14 cellular contexts compared by ENCODE assay signal in genomic region chr7:98295467-98296220, GRCh38. TPM values are rescaled to one million over a fixed set of nuclear protein-coding genes. Genes with fewer than 3 reads are reported as not detected.
DNase-seq lines count a peak whose midpoint lies in the region; ATAC-seq and TF ChIP-seq lines count a peak whose summit lies in the region.
"Had no signal": no experiment of that assay in that cellular context is flagged by ENCODE, and none has a peak within 500 bp of the region (broad histone marks: within the 10 kb centered on the region; RNA-seq: fewer than 3 reads in every experiment).

No MANE protein-coding gene starts in this region.

- no peak overlapping the region for H2BK12ac ChIP-seq in H9 (ENCODE audit: insufficient read length, low read depth, low read length)

- H2AK5ac ChIP-seq in H9 (ENCODE audit: insufficient read length, low read length), result no peak overlapping the region

- H2BK20ac ChIP-seq in H9 (ENCODE audit: low read depth, low read length, poor library complexity, severe bottlenecking), result no peak overlapping the region

- no peak overlapping the region for H3K14ac ChIP-seq in H9 (ENCODE audit: insufficient read depth, low read length)

- H2BK5ac ChIP-seq in H9 (ENCODE audit: insufficient read length, low read length), result no peak overlapping the region

- H3K4me3 Mint-ChIP-seq in H9, result peak overlapping the region in 1 of 2 experiments; percentile 25; a peak in 1 of 5 replicates
- H3K4me3 Mint-ChIP-seq: stimulated activated naive CD8-positive, alpha-beta T cell treated with anti-CD3 and anti-CD28 coated beads, Interleukin-15, amount 100 ng/mL, for 72 hours had no signal

- H4K20me1 ChIP-seq in BLaER1 (peaks cover 54% of the 10 kb centered on the region), H9 (ENCODE audit: control insufficient read depth, insufficient read depth, insufficient read length) (no peaks in the 10 kb centered on the region), osteoblast (ENCODE audit: insufficient read depth, low read length) (peaks cover 47% of the 10 kb centered on the region)

- H4K5ac ChIP-seq in H9 (ENCODE audit: insufficient read length, low read depth, low read length), result no peak overlapping the region

- H3K23ac ChIP-seq in H9 (ENCODE audit: insufficient read length, low read depth, low read length), result no peak overlapping the region

- no peak for ATAC-seq in GM18511 (IDR thresholded peaks at IDR 0.05; ENCODE audit: unreplicated experiment)

- no peak overlapping the region for H2BK15ac ChIP-seq in H9 (ENCODE audit: low read depth, low read length)

- H3K9me3 ChIP-seq in BLaER1, result no peaks in the 10 kb centered on the region
- no peaks in the 10 kb centered on the region for H3K9me3 ChIP-seq in H9 (ENCODE audit: control insufficient read depth, low read depth, low read length)
- H3K9me3 ChIP-seq in osteoblast (ENCODE audit: low read depth, low read length), result no peaks in the 10 kb centered on the region
- H3K9me3 ChIP-seq: esophagus muscularis mucosa had no signal

- H3K27me3 ChIP-seq in BLaER1 (no peaks in the 10 kb centered on the region), H9 (ENCODE audit: insufficient read depth, low read length) (no peaks in the 10 kb centered on the region), osteoblast (ENCODE audit: insufficient read depth, low read length) (no peaks in the 10 kb centered on the region)
- H3K27me3 ChIP-seq: esophagus muscularis mucosa, hepatocyte had no signal

- H2AFZ ChIP-seq in H9 (ENCODE audit: low read length), result no peak overlapping the region
- H2AFZ ChIP-seq in osteoblast (ENCODE audit: low read length), result no peak overlapping the region
- H2AFZ ChIP-seq: hepatocyte had no signal

- peak overlapping the region; percentile 19 for H3K27ac ChIP-seq in BLaER1
- no peak overlapping the region for H3K27ac ChIP-seq in H9 (ENCODE audit: insufficient read length, low read depth, low read length)
- H3K27ac ChIP-seq in osteoblast (ENCODE audit: low read depth, low read length), result no peak overlapping the region
- H3K27ac ChIP-seq: coronary artery, hepatocyte, WERI-Rb-1 had no signal

- H3K79me1 ChIP-seq in H9 (ENCODE audit: insufficient read depth, low read depth, low read length, poor library complexity, severe bottlenecking), result no peaks in the 10 kb centered on the region

- no CpG with 5 or more reads among the region's 20 CpGs for WGBS in H9 (ENCODE audit: extremely low coverage, insufficient read length, low lambda C conversion rate)

- H4K91ac ChIP-seq in H9 (ENCODE audit: insufficient read length, low read depth, low read length), result no peak overlapping the region

- no peaks in the 10 kb centered on the region for H3K27me3 Mint-ChIP-seq in H9 (ENCODE audit: low read depth)
- H3K27me3 Mint-ChIP-seq: stimulated activated naive CD8-positive, alpha-beta T cell treated with anti-CD3 and anti-CD28 coated beads, Interleukin-15, amount 100 ng/mL, for 72 hours had no signal

- no peak overlapping the region for H3T11ph ChIP-seq in H9 (ENCODE audit: low read length)

- H3K9ac ChIP-seq in BLaER1 (peak overlapping the region; percentile 34; the same call in 1 of the 2 replicates), H9 (ENCODE audit: extremely low read depth, insufficient read length, low read length) (no peak overlapping the region)

- peak overlapping the region; percentile 44 to 81 (median 51); a peak in 4 of 7 replicates for H3K27ac Mint-ChIP-seq in H9

- no peak overlapping the region for H2BK120ac ChIP-seq in H9 (ENCODE audit: low read depth, low read length, poor library complexity, severe bottlenecking)

- H3K36me3 ChIP-seq in BLaER1, result peaks cover 49% of the 10 kb centered on the region
- peaks cover 59% of the 10 kb centered on the region for H3K36me3 ChIP-seq in osteoblast (ENCODE audit: insufficient read depth, low read length)

- TF ChIP-seq CTCF in H9 (conservative IDR thresholded peaks at IDR 0.05) (no peak), epithelial cell of esophagus (IDR thresholded peaks at IDR 0.05; ENCODE audit: insufficient read depth, low read depth, low read length, missing control alignments) (no peak), osteoblast (IDR thresholded peaks at IDR 0.05; ENCODE audit: extremely low read depth, low read depth, low read length) (no peak)

- DNase-seq in H9 (no peak), epithelial cell of esophagus (ENCODE audit: low read depth) (peak; percentile 74), osteoblast (ENCODE audit: insufficient read length, low spot score, missing footprints) (peak; percentile 77), HT-29 (ENCODE audit: low spot score) (no peak), 8988T (no peak), cerebellar nuclear complex (lab: John Stamatoyannopoulos, UW) (no peak)
- DNase-seq: activated CD8-positive, alpha-beta memory T cell treated with anti-CD3 and anti-CD28 coated beads for 24 hours had no signal

- H3K18ac ChIP-seq in H9 (ENCODE audit: insufficient read length, low read depth, low read length), result no peak overlapping the region

- peak overlapping the region; percentile 83 for H3K4me2 ChIP-seq in BLaER1
- H3K4me2 ChIP-seq in H9 (ENCODE audit: insufficient read depth, insufficient read length, low read length), result no peak overlapping the region
- H3K4me2 ChIP-seq in osteoblast (ENCODE audit: insufficient read depth, low read length), result no peak overlapping the region
- H3K4me2 ChIP-seq: hepatocyte had no signal

- H3K4me1 Mint-ChIP-seq in H9, result peaks cover 16 to 24% of the 10 kb centered on the region in 2 experiments
- H3K4me1 Mint-ChIP-seq: stimulated activated naive CD8-positive, alpha-beta T cell treated with anti-CD3 and anti-CD28 coated beads, Interleukin-15, amount 100 ng/mL, for 72 hours had no signal

- H4K8ac ChIP-seq in H9 (replicated peaks; ENCODE audit: insufficient read length, low read depth, low read length), result no peak overlapping the region

- H3K23me2 ChIP-seq in H9 (ENCODE audit: insufficient read length, low read depth, low read length, poor library complexity, severe bottlenecking), result no peaks in the 10 kb centered on the region

- H3K4me3 ChIP-seq in BLaER1, result no peak overlapping the region
- H3K4me3 ChIP-seq in epithelial cell of esophagus (ENCODE audit: low read length), result no peak overlapping the region
- no peak overlapping the region for H3K4me3 ChIP-seq in osteoblast (ENCODE audit: insufficient read depth, low read length)
- H3K4me3 ChIP-seq: coronary artery, esophagus muscularis mucosa, hepatocyte had no signal

- H3K4me1 ChIP-seq in BLaER1 (peaks cover 51% of the 10 kb centered on the region), H9 (ENCODE audit: insufficient read depth, low read length) (no peaks in the 10 kb centered on the region), osteoblast (ENCODE audit: insufficient read depth, low read length) (no peaks in the 10 kb centered on the region)

- H3K79me2 ChIP-seq in H9 (ENCODE audit: insufficient read depth, low read length), result no peaks in the 10 kb centered on the region
- peaks cover 37% of the 10 kb centered on the region for H3K79me2 ChIP-seq in osteoblast (ENCODE audit: insufficient read depth, low read length)

- no peak overlapping the region for H3K56ac ChIP-seq in H9 (ENCODE audit: insufficient read length, low read depth, low read length)

- peaks cover 13 to 56% (median 52%) of the 10 kb centered on the region in 3 experiments; a peak in 6 of 7 replicates for H3K36me3 Mint-ChIP-seq in H9 (ENCODE audit: insufficient read depth in 1 of 3, low read depth in 3 of 3)

- H3K9me3 Mint-ChIP-seq in H9, result no peaks in the 10 kb centered on the region
- H3K9me3 Mint-ChIP-seq: stimulated activated naive CD8-positive, alpha-beta T cell treated with anti-CD3 and anti-CD28 coated beads, Interleukin-15, amount 100 ng/mL, for 72 hours had no signal

- H3K4ac ChIP-seq in H9 (ENCODE audit: low read depth, low read length), result no peak overlapping the region

RNA-seq across cellular contexts. Expression of gene BRI3, which starts 14.2 kb away (rescaled TPM):
- 99.7 and 102 TPM in 2 replicates for total RNA-seq in H9 (2021)
- 95.9 and 113 TPM in 2 replicates for total RNA-seq in osteoblast
- 206 and 239 TPM in 2 replicates for total RNA-seq in HT-29 (2014; rRNA removed; shearing (Covaris generic))

RNA-seq across cellular contexts. Expression of gene TECPR1, which starts 43.6 kb away (rescaled TPM):
- total RNA-seq in H9 (2021) (13.9 and 15.6 TPM in 2 replicates), osteoblast (20.3 and 22.4 TPM in 2 replicates)
- 36.2 and 47.6 TPM in 2 replicates for total RNA-seq in HT-29 (2014; rRNA removed; shearing (Covaris generic))

Comparison
In these comparisons a context has a peak if more than half of its experiments do, and no peak if none do; other contexts are left out.
1. DNase-seq: peak in epithelial cell of esophagus (single experiment) and osteoblast (single experiment); none in H9 (single experiment), HT-29 (single experiment), 8988T (single experiment) and cerebellar nuclear complex (0 of 2).